ENCODE assay signal across 18 cellular contexts in the genomic region with DNA sequence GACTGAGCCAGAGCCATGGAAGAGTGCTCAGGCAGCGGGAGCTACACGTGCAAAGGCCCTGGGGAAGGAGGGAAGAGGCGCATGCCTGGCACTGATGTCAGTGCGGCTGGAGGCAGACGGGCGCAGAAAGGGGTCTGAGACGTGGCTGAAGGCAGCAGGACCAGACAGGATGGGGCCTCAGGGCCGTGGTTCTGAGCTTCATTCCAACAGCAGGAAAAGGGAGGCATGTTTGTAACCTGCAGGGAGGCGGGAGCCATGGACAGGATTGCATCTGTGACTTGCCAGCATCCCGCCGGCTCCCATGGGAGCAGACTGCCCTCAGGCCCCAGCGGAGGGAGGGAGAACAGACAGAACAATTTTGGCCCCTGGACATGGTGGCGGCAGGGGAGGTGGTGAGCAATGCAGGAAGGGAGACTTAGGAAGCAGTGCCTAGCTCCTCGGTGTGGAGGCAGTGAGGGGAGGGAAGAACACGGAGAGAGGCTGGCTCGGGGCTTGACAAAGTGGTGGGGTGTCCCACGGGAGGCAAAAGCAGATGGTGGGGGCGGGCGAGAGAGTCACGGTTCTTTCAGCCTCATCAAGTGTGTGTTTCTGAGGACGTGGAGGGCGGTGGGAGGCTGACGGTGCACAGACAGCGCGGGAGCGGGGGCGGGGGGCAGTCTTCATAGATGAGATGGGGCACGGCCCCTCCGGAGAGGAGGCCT. TPM values are rescaled to one million over a fixed set of nuclear protein-coding genes. Genes with fewer than 3 reads are reported as not detected.
DNase-seq lines count a peak whose midpoint lies in the region; ATAC-seq, FAIRE-seq and TF ChIP-seq lines count a peak whose summit lies in the region.
"Had no signal": no experiment of that assay in that cellular context is flagged by ENCODE, and none has a peak within 500 bp of the region (broad histone marks: within the 10 kb centered on the region; RNA-seq: fewer than 3 reads in every experiment).

No MANE protein-coding gene starts in this region.

- no peak overlapping the region for H2AFZ ChIP-seq in SK-N-SH (ENCODE audit: low read depth)
- H2AFZ ChIP-seq: GM23338, PC-9 had no signal

- H3K9me3 ChIP-seq in heart right ventricle: peaks cover 0 to 19% (median 0%) of the 10 kb centered on the region in 11 donors
- H3K9me3 ChIP-seq in SK-N-SH: no peaks in the 10 kb centered on the region
- no peaks in the 10 kb centered on the region for H3K9me3 ChIP-seq in aorta (ENCODE audit: control insufficient read depth, low read length)

- CTCF ChIA-PET in SK-N-SH (lab: Yijun Ruan, JAX): interaction anchor here (0.8 to 1.7 kb wide), 4 partner anchors 10 to 96 kb away, joined by 3 to 5 read pairs (median 4); no protein-coding TSS in a partner anchor

- H3K36me3 ChIP-seq in heart right ventricle (no peaks in the 10 kb centered on the region), SK-N-SH (replicated peaks in 1 of 2; ENCODE audit: control insufficient read depth in 1 of 2, insufficient read depth in 2 of 2, low read length in 1 of 2) (no peaks in the 10 kb centered on the region), aorta (ENCODE audit: control insufficient read depth in 1 of 2, insufficient read depth in 2 of 2, low read length in 1 of 2) (no peaks in the 10 kb centered on the region)

- no peaks in the 10 kb centered on the region for H3K79me2 ChIP-seq in SK-N-SH (ENCODE audit: insufficient read depth)

- H3K4me1 ChIP-seq in heart right ventricle: peaks cover 2 to 37% (median 18%) of the 10 kb centered on the region in 9 donors
- H3K4me1 ChIP-seq in SK-N-SH (ENCODE audit: control insufficient read depth in 1 of 2, insufficient read depth in 2 of 2, low read depth in 1 of 2, low read length in 1 of 2): no peaks in the 10 kb centered on the region
- H3K4me1 ChIP-seq in aorta (ENCODE audit: control insufficient read depth in 1 of 2, insufficient read depth in 2 of 2, low read length in 2 of 2): no peaks in the 10 kb centered on the region

- TF ChIP-seq CTCF in heart right ventricle (IDR thresholded peaks at IDR 0.05) (no peak), SK-N-SH (IDR thresholded peaks at IDR 0.05) (no peak)

- POLR2A ChIA-PET in SK-N-SH (lab: Yijun Ruan, JAX): no interaction called here

- H3K9me2 ChIP-seq in SK-N-SH: no peaks in the 10 kb centered on the region

- WGBS in heart right ventricle, 2 donors: 53 to 55% methylated on average over 29 of the region's 29 CpGs
- 62% methylated on average over 29 of the region's 29 CpGs for WGBS in SK-N-SH (ENCODE audit: low lambda C conversion rate)
- WGBS in aorta, 2 donors: 33 to 34% methylated on average over 29 of the region's 29 CpGs

- no peak for TF ChIP-seq RAD21 in SK-N-SH (IDR thresholded peaks at IDR 0.05; ENCODE audit: low read length)

- ATAC-seq in heart right ventricle (peak in 6 of 8 donors; percentile 13 to 50 (median 26)), aorta (ENCODE audit: low FRiP score) (peak; percentile 42)
- ATAC-seq: GM23338 had no signal

- no peaks in the 10 kb centered on the region for H4K20me1 ChIP-seq in SK-N-SH (ENCODE audit: insufficient read depth)

- intact Hi-C loops in heart right ventricle (cut with DNase I) (loop anchor here in 2 of 10 donors (5.0 kb wide), 1 partner anchor 41 kb away; no protein-coding TSS in a partner anchor), cardiac septum (cut with DNase I) (loop anchor here (5.0 kb wide), 1 partner anchor 41 kb away; no protein-coding TSS in a partner anchor), aorta (cut with DNase I) (no loop called here)

- no peak for TF ChIP-seq EP300 in SK-N-SH (IDR thresholded peaks at IDR 0.05; ENCODE audit: borderline replicate concordance in 1 of 2, low read depth in 1 of 2, low read length in 1 of 2)

- no peak overlapping the region for H3K9ac ChIP-seq in SK-N-SH

- no peak overlapping the region for H3K4me2 ChIP-seq in SK-N-SH
- H3K4me2 ChIP-seq: GM23338, PC-9 had no signal

- no peaks in the 10 kb centered on the region for H3F3A ChIP-seq in SK-N-SH (replicated peaks; ENCODE audit: insufficient read depth)

- no peak for TF ChIP-seq POLR2A in H54 (IDR thresholded peaks at IDR 0.05; ENCODE audit: low read depth, low read length)

- FAIRE-seq in H54 (lab: Jason Lieb, UNC): no peak
- FAIRE-seq: urothelium cell line had no signal

- H3K27ac ChIP-seq in heart right ventricle (no peak overlapping the region), SK-N-SH (ENCODE audit: low read depth in 2 of 2, low read length in 1 of 2) (no peak overlapping the region), aorta (ENCODE audit: low read depth in 1 of 2, low read length in 2 of 2) (no peak overlapping the region)
- H3K27ac ChIP-seq: PC-9 had no signal

- H3K4me3 ChIP-seq in heart right ventricle (no peak overlapping the region), SK-N-SH (ENCODE audit: low read depth in 2 of 2, low read length in 1 of 2) (no peak overlapping the region), aorta (ENCODE audit: low read length in 2 of 2) (no peak overlapping the region)
- H3K4me3 ChIP-seq: GM23338, lung, PC-9 had no signal

- peaks cover 0 to 21% (median 0%) of the 10 kb centered on the region in 7 donors for H3K27me3 ChIP-seq in heart right ventricle
- H3K27me3 ChIP-seq in SK-N-SH (ENCODE audit: insufficient read depth): no peaks in the 10 kb centered on the region
- no peaks in the 10 kb centered on the region for H3K27me3 ChIP-seq in aorta (ENCODE audit: control insufficient read depth in 1 of 2, insufficient read depth in 2 of 2, low read length in 1 of 2)

- DNase-seq in heart right ventricle (no peak), cardiac septum (ENCODE audit: low spot score) (no peak), SK-N-SH (peak; percentile 56), islet precursor cell (peak; percentile 68), aorta (peak in 1 of 2 donors; percentile 81), NCI-H774 (lab: John Stamatoyannopoulos, UW) (no peak), H54 (ENCODE audit: insufficient read length, low spot score) (no peak), NCI-H510A (lab: John Stamatoyannopoulos, UW) (no peak)
- DNase-seq: ACHN, cerebellar nuclear complex, DMS79, NCI-H2227 treated with DMSO at 0.1 percent for 48 hours, PC-9, T-helper 9 cell had no signal

TF ChIP-seq in SK-N-SH, 30 proteins besides CTCF, POLR2A, EP300 and RAD21:
- TF ChIP-seq FOXM1 (IDR thresholded peaks at IDR 0.05; ENCODE audit: low read depth) (no peak), TCF12 (IDR thresholded peaks at IDR 0.05) (no peak), FOXJ3 (CRISPR knock-in tag; IDR thresholded peaks at IDR 0.05) (no peak)

RNA-seq across cellular contexts. Expression of gene INF2, which starts 33.3 kb away (rescaled TPM):
- 10 to 100 TPM; 22.5 to 40.1 (median 27.7) TPM for total RNA-seq in heart right ventricle
- 10 to 100 TPM; 27.0 to 73.8 TPM for polyA plus RNA-seq in heart right ventricle
- 41.2 TPM for total RNA-seq in cardiac septum
- 20.1 and 32.5 TPM in 2 replicates for polyA plus RNA-seq in SK-N-SH (2012; rRNA removed)
- polyA plus RNA-seq in SK-N-SH (2012; cell fraction: cytosol; rRNA removed): 15.4 and 20.2 TPM in 2 replicates
- 97.9 and 115 TPM in 2 replicates for polyA plus RNA-seq in SK-N-SH (2012; cell fraction: nucleus; rRNA removed)
- 100 to 1,000 TPM in 1 of 2 donors, 10 to 100 TPM in 1; 84.9 to 102 TPM for total RNA-seq in aorta
- polyA plus RNA-seq in aorta: 100 to 1,000 TPM in 1 of 2 donors, 10 to 100 TPM in 1; 31.9 to 185 TPM

RNA-seq across cellular contexts. Expression of gene TMEM179, which starts 51.6 kb away (rescaled TPM):
- total RNA-seq in heart right ventricle (1 to 10 TPM in 1 of 10 donors, under 1 TPM in 4, not detected in 5; 0.34 to 1.0 (median 0.42) TPM), cardiac septum (0.89 TPM), aorta (not detected)
- polyA plus RNA-seq in heart right ventricle (under 1 TPM; 0.17 to 0.22 TPM), SK-N-SH (2012; rRNA removed) (1.1 and 1.7 TPM in 2 replicates), aorta (not detected)
- polyA plus RNA-seq in SK-N-SH (2012; cell fraction: cytosol; rRNA removed): 1.5 and 1.8 TPM in 2 replicates
- polyA plus RNA-seq in SK-N-SH (2012; cell fraction: nucleus; rRNA removed): 1.7 and 2.9 TPM in 2 replicates
- total RNA-seq: HT-29, PC-9 had no signal

Comparison
In these comparisons a context has a peak if more than half of its experiments do, and no peak if none do; other contexts are left out.
1. DNase-seq: peak in SK-N-SH (single experiment) and islet precursor cell (single experiment); none in heart right ventricle (0 of 2), cardiac septum (single experiment), NCI-H774 (single experiment), H54 (single experiment) and NCI-H510A (single experiment).